10 cellular contexts compared by ENCODE assay signal in genomic region chr3:71684752-71685151, GRCh38. TPM values are rescaled to one million over a fixed set of nuclear protein-coding genes. Genes with fewer than 3 reads are reported as not detected.
DNase-seq lines count a peak whose midpoint lies in the region; ATAC-seq, FAIRE-seq and TF ChIP-seq lines count a peak whose summit lies in the region.
"Had no signal": no experiment of that assay in that cellular context is flagged by ENCODE, and none has a peak within 500 bp of the region (broad histone marks: within the 10 kb centered on the region; RNA-seq: fewer than 3 reads in every experiment).

No MANE protein-coding gene starts in this region.

- no peak overlapping the region for H3K4me3 Mint-ChIP-seq in T-cell

- intact Hi-C loops in sciatic nerve (cut with DNase I), result no loop called here

- peak overlapping the region; percentile 76 for H3K27ac ChIP-seq in RWPE1
- H3K27ac ChIP-seq: thoracic aorta had no signal

- FAIRE-seq in GM12891 (lab: Jason Lieb, UNC), result no peak

- no peak overlapping the region for H3K4me3 ChIP-seq in fibroblast of mammary gland (ENCODE audit: control insufficient read depth, low read depth, low read length)
- H3K4me3 ChIP-seq: thoracic aorta had no signal

- CTCF ChIA-PET in RWPE1 (lab: Yijun Ruan, JAX), result interaction anchor here (0.5 kb wide), 1 partner anchor 149 kb away, joined by 3 read pairs; no protein-coding TSS in a partner anchor
- CTCF ChIA-PET in T-cell (lab: Charles Lee), result interaction anchor here in 1 of 2 donors (0.6 kb wide), 1 partner anchor 655 kb away, joined by 7 read pairs; no protein-coding TSS in a partner anchor

- H3K36me3 Mint-ChIP-seq in T-cell, result peaks cover 55% of the 10 kb centered on the region

- POLR2A ChIA-PET in RWPE1 (lab: Yijun Ruan, JAX; ENCODE audit: low non-redundant PET), result no interaction called here
- POLR2A ChIA-PET in T-cell (lab: Charles Lee), result no interaction called here

- no peaks in the 10 kb centered on the region for H3K27me3 Mint-ChIP-seq in T-cell

- H3K27ac Mint-ChIP-seq in T-cell, result no peak overlapping the region

- peak; percentile 70 for DNase-seq in GM04503 (ENCODE audit: low read depth)
- DNase-seq in RWPE1 (ENCODE audit: low spot score), result peak; percentile 73
- peak; percentile 88 for DNase-seq in fibroblast of mammary gland (ENCODE audit: low read depth)
- DNase-seq in sciatic nerve (ENCODE audit: low spot score), result no peak
- no peak for DNase-seq in stimulated activated naive CD4-positive, alpha-beta T cell treated with Interleukin-2 at 50 U/mL for 16 hours (lab: John Stamatoyannopoulos, UW)
- no peak for DNase-seq in GM12891 (ENCODE audit: insufficient read length, low spot score)
- no peak for DNase-seq in T-cell
- DNase-seq: NCI-H748 treated with DMSO at 0.1 percent for 48 hours had no signal

- TF ChIP-seq CTCF in RWPE1 (conservative IDR thresholded peaks at IDR 0.05; ENCODE audit: low read depth) (no peak), fibroblast of mammary gland (conservative IDR thresholded peaks at IDR 0.05; ENCODE audit: control insufficient read depth, insufficient read depth, low read depth, low read length) (no peak)

- no peak for TF ChIP-seq POLR2A in GM12891 (IDR thresholded peaks at IDR 0.05; ENCODE audit: low read depth, low read length)

- ATAC-seq in sciatic nerve, result peak; percentile 47
- ATAC-seq in GM19463 (IDR thresholded peaks at IDR 0.05; ENCODE audit: unreplicated experiment), result no peak
- ATAC-seq in T-cell (replicated peaks in 1 of 4), result no peak

- H3K9me3 Mint-ChIP-seq in T-cell, result no peaks in the 10 kb centered on the region

- peaks cover 0 to 34% (median 23%) of the 10 kb centered on the region in 3 donors for H3K4me1 Mint-ChIP-seq in T-cell

TF ChIP-seq in GM12891, 5 proteins besides CTCF, POLR2A, EP300 and RAD21:
- TF ChIP-seq SPI1 (IDR thresholded peaks at IDR 0.05; ENCODE audit: low read depth, low read length) (no peak), TAF1 (IDR thresholded peaks at IDR 0.05; ENCODE audit: low read depth, low read length) (no peak)

RNA-seq across cellular contexts. Expression of gene EIF4E3, which starts 40.5 kb away (rescaled TPM):
- total RNA-seq in sciatic nerve (36.4 TPM), T-cell (10 to 100 TPM; 32.3 to 62.5 (median 58.6) TPM)
- polyA plus RNA-seq in GM12891 (2012; ENCODE audit: low read depth, missing spikeins), result 0.76 TPM

Comparison
In these comparisons a context has a peak if more than half of its experiments do, and no peak if none do; other contexts are left out.
1. DNase-seq: peak in GM04503 (single experiment), RWPE1 (single experiment) and fibroblast of mammary gland (single experiment); none in sciatic nerve (single experiment), stimulated activated naive CD4-positive, alpha-beta T cell treated with Interleukin-2 at 50 U/mL for 16 hours (single experiment), GM12891 (single experiment) and T-cell (0 of 34).